In genomic region chr14:63941023-63941422, GRCh38 we compare ENCODE assay signal across 23 cellular contexts.
DNase-seq lines count a peak whose midpoint lies in the region; ATAC-seq, FAIRE-seq and TF ChIP-seq lines count a peak whose summit lies in the region.
"Had no signal": no experiment of that assay in that cellular context is flagged by ENCODE, and none has a peak within 500 bp of the region (broad histone marks: within the 10 kb centered on the region; RNA-seq: fewer than 3 reads in every experiment).

No MANE protein-coding gene starts in this region.

- no peaks in the 10 kb centered on the region for H3K27me3 Mint-ChIP-seq in CD4-positive, CD25-positive, alpha-beta regulatory T cell
- H3K27me3 Mint-ChIP-seq in CD8-positive, alpha-beta memory T cell = no peaks in the 10 kb centered on the region
- H3K27me3 Mint-ChIP-seq in type B pancreatic cell = no peaks in the 10 kb centered on the region
- H3K27me3 Mint-ChIP-seq: dendritic cell treated with granulocyte-macrophage colony-stimulating factor and Interleukin-4, amounts not matched to agents 40 ng/mL and 50 ng/mL, for 4 days; stimulated activated memory B cell treated with anti-CD40 and anti-IgM and Interleukin-4, amounts not matched to agents 10 μg/mL and 1 μg/mL and 100 μg/mL, for 72 hours had no signal

- POLR2A ChIA-PET in CD8-positive, alpha-beta memory T cell (lab: Charles Lee) = interaction anchor here (1.0 to 1.3 kb wide), 2 partner anchors 86 to 399 kb away, joined by 4 to 7 read pairs; no protein-coding TSS in a partner anchor
- POLR2A ChIA-PET in OCI-LY7 (lab: Charles Lee) (interaction anchor here (1.0 kb wide), 1 partner anchor 12 kb away, joined by 6 read pairs; no protein-coding TSS in a partner anchor), GM12878 (lab: Charles Lee) (interaction anchor here (1.4 kb wide), 1 partner anchor 10 kb away, joined by 8 read pairs; no protein-coding TSS in a partner anchor), PC-9 (lab: Charles Lee; ENCODE audit: unreplicated experiment) (no interaction called here)

- peak in 1 of 3 donors; percentile 25 for DNase-seq in CD4-positive, CD25-positive, alpha-beta regulatory T cell
- DNase-seq in CD8-positive, alpha-beta memory T cell = no peak
- DNase-seq in OCI-LY7 (ENCODE audit: low spot score) = no peak
- DNase-seq in GM12878 (ENCODE audit: low read depth, low spot score) = no peak
- DNase-seq in PC-9 = no peak
- DNase-seq in type B pancreatic cell (ENCODE audit: extremely low spot score, unreplicated experiment) = no peak
- DNase-seq: amygdala; DMS79; mammary epithelial cell; MM.1S; NCI-H1694; NCI-H226; occipital lobe; stimulated activated CD4-positive, alpha-beta T cell treated with anti-CD3 and anti-CD28 coated beads, Interleukin-2, amount 100 ng/mL, for 24 hours; testis; WERI-Rb-1 had no signal

- TF ChIP-seq POLR2A in GM12878 (IDR thresholded peaks at IDR 0.05; ENCODE audit: low read depth, low read length) = no peak

- BruUV-seq in OCI-LY7 (replicated peaks; lab: Mats Ljungman, UMichigan) = no TSS peak
- BruUV-seq in GM12878 (replicated peaks; lab: Mats Ljungman, UMichigan) = no TSS peak
- BruUV-seq in PC-9 (replicated peaks; lab: Mats Ljungman, UMichigan) = no TSS peak

- no peak for ATAC-seq in CD4-positive, CD25-positive, alpha-beta regulatory T cell (ENCODE audit: low read depth in 2 of 2)
- ATAC-seq in GM12878 = no peak
- no peak for ATAC-seq in SK-N-SH treated with all-trans-retinoic acid at 6 μM for 48 hours
- ATAC-seq: K562; stimulated activated memory B cell treated with anti-CD40 and anti-IgM and Interleukin-4, amounts not matched to agents 10 μg/mL and 1 μg/mL and 100 μg/mL, for 72 hours had no signal

- RAD21 ChIA-PET in GM12878 (lab: Charles Lee; ENCODE audit: unreplicated experiment) = no interaction called here

- no peak overlapping the region for H2AFZ ChIP-seq in OCI-LY7 (ENCODE audit: low read length)
- H2AFZ ChIP-seq in GM12878 (ENCODE audit: control insufficient read depth, low read depth, low read length) = no peak overlapping the region
- no peak overlapping the region for H2AFZ ChIP-seq in PC-9

- no peaks in the 10 kb centered on the region for H3K9me3 ChIP-seq in CD4-positive, CD25-positive, alpha-beta regulatory T cell (ENCODE audit: control insufficient read depth in 2 of 2, low read length in 2 of 2)
- H3K9me3 ChIP-seq in CD8-positive, alpha-beta memory T cell (ENCODE audit: low read length) = no peaks in the 10 kb centered on the region
- H3K9me3 ChIP-seq in OCI-LY7 (ENCODE audit: low read length) (no peaks in the 10 kb centered on the region), GM12878 (replicated peaks; ENCODE audit: control insufficient read depth, insufficient read depth, low read length) (no peaks in the 10 kb centered on the region; the same call in 2 of the 3 replicates), PC-9 (ENCODE audit: insufficient read depth, low read depth) (no peaks in the 10 kb centered on the region)
- H3K9me3 ChIP-seq: testis, vagina had no signal

- H3K9me3 Mint-ChIP-seq in CD4-positive, CD25-positive, alpha-beta regulatory T cell = no peaks in the 10 kb centered on the region
- H3K9me3 Mint-ChIP-seq in CD8-positive, alpha-beta memory T cell = no peaks in the 10 kb centered on the region
- H3K9me3 Mint-ChIP-seq in type B pancreatic cell = no peaks in the 10 kb centered on the region
- H3K9me3 Mint-ChIP-seq: dendritic cell treated with granulocyte-macrophage colony-stimulating factor and Interleukin-4, amounts not matched to agents 40 ng/mL and 50 ng/mL, for 4 days; stimulated activated memory B cell treated with anti-CD40 and anti-IgM and Interleukin-4, amounts not matched to agents 10 μg/mL and 1 μg/mL and 100 μg/mL, for 72 hours had no signal

- peak overlapping the region; percentile 73 for H3K27ac ChIP-seq in CD4-positive, CD25-positive, alpha-beta regulatory T cell (ENCODE audit: insufficient read depth, low read length, poor library complexity, severe bottlenecking)
- H3K27ac ChIP-seq in CD8-positive, alpha-beta memory T cell (ENCODE audit: low read depth, low read length) = no peak overlapping the region
- H3K27ac ChIP-seq in OCI-LY7 (ENCODE audit: low read depth, low read length, poor library complexity, severe bottlenecking) (peak overlapping the region; percentile 70), GM12878 (ENCODE audit: control insufficient read depth, insufficient read depth) (peak overlapping the region; percentile 76; the same call in 1 of the 2 replicates), PC-9 (no peak overlapping the region)
- H3K27ac ChIP-seq: testis, vagina, WERI-Rb-1 had no signal

- H3K36me3 ChIP-seq in CD4-positive, CD25-positive, alpha-beta regulatory T cell (ENCODE audit: control insufficient read depth, insufficient read depth, low read length) = peaks cover 28% of the 10 kb centered on the region
- no peaks in the 10 kb centered on the region for H3K36me3 ChIP-seq in CD8-positive, alpha-beta memory T cell (ENCODE audit: insufficient read depth, low read length)
- peaks cover 39% of the 10 kb centered on the region for H3K36me3 ChIP-seq in OCI-LY7 (ENCODE audit: insufficient read depth, low read length)
- H3K36me3 ChIP-seq in GM12878 (ENCODE audit: control insufficient read depth in 2 of 2, insufficient read depth in 2 of 2, low read length in 1 of 2) = peaks cover 0 to 3% of the 10 kb centered on the region in 2 experiments; a peak in 1 of 4 replicates
- H3K36me3 ChIP-seq in PC-9 (ENCODE audit: low read depth) = no peaks in the 10 kb centered on the region

- peaks cover 19% of the 10 kb centered on the region for H3K36me3 Mint-ChIP-seq in CD4-positive, CD25-positive, alpha-beta regulatory T cell
- peaks cover 0 to 37% (median 3%) of the 10 kb centered on the region in 3 donors for H3K36me3 Mint-ChIP-seq in CD8-positive, alpha-beta memory T cell
- H3K36me3 Mint-ChIP-seq in type B pancreatic cell = peaks cover 6% of the 10 kb centered on the region
- H3K36me3 Mint-ChIP-seq: stimulated activated memory B cell treated with anti-CD40 and anti-IgM and Interleukin-4, amounts not matched to agents 10 μg/mL and 1 μg/mL and 100 μg/mL, for 72 hours had no signal

- H3K9me2 ChIP-seq in OCI-LY7 (ENCODE audit: insufficient read depth, low read length) = no peaks in the 10 kb centered on the region
- H3K9me2 ChIP-seq in PC-9 (ENCODE audit: insufficient read depth) = no peaks in the 10 kb centered on the region

- H3K27me3 ChIP-seq in CD4-positive, CD25-positive, alpha-beta regulatory T cell (ENCODE audit: control insufficient read depth, insufficient read depth, low read length) = no peaks in the 10 kb centered on the region
- H3K27me3 ChIP-seq in CD8-positive, alpha-beta memory T cell (ENCODE audit: insufficient read depth, low read length, poor library complexity, severe bottlenecking) = no peaks in the 10 kb centered on the region
- no peaks in the 10 kb centered on the region for H3K27me3 ChIP-seq in GM12878 (replicated peaks in 1 of 2; ENCODE audit: control insufficient read depth in 2 of 2, insufficient read depth in 2 of 2, low read length in 1 of 2)
- H3K27me3 ChIP-seq in PC-9 (ENCODE audit: insufficient read depth, low read depth) = no peaks in the 10 kb centered on the region
- H3K27me3 ChIP-seq: testis, vagina had no signal

- H3K27ac Mint-ChIP-seq in CD4-positive, CD25-positive, alpha-beta regulatory T cell = peak overlapping the region; percentile 47 to 86 (median 74)
- peak overlapping the region; percentile 57 to 98 (median 76) for H3K27ac Mint-ChIP-seq in CD8-positive, alpha-beta memory T cell
- H3K27ac Mint-ChIP-seq in type B pancreatic cell = no peak overlapping the region
- H3K27ac Mint-ChIP-seq: dendritic cell treated with granulocyte-macrophage colony-stimulating factor and Interleukin-4, amounts not matched to agents 40 ng/mL and 50 ng/mL, for 4 days; stimulated activated memory B cell treated with anti-CD40 and anti-IgM and Interleukin-4, amounts not matched to agents 10 μg/mL and 1 μg/mL and 100 μg/mL, for 72 hours had no signal

- H3K4me1 ChIP-seq in CD4-positive, CD25-positive, alpha-beta regulatory T cell (ENCODE audit: control insufficient read depth, insufficient read depth, low read length, poor library complexity, severe bottlenecking) = peaks cover 42% of the 10 kb centered on the region
- peaks cover 57% of the 10 kb centered on the region for H3K4me1 ChIP-seq in CD8-positive, alpha-beta memory T cell (ENCODE audit: insufficient read depth, low read length)
- H3K4me1 ChIP-seq in OCI-LY7 (ENCODE audit: insufficient read depth, low read length, poor library complexity, severe bottlenecking) (peaks cover 40% of the 10 kb centered on the region), GM12878 (ENCODE audit: control insufficient read depth, insufficient read depth, low read length) (peaks cover 36% of the 10 kb centered on the region), PC-9 (replicated peaks; ENCODE audit: insufficient read depth) (no peaks in the 10 kb centered on the region)
- H3K4me1 ChIP-seq: testis, vagina had no signal

- H3K4me3 Mint-ChIP-seq in CD4-positive, CD25-positive, alpha-beta regulatory T cell = no peak overlapping the region
- peak overlapping the region in 1 of 7 donors; percentile 15 for H3K4me3 Mint-ChIP-seq in CD8-positive, alpha-beta memory T cell
- no peak overlapping the region for H3K4me3 Mint-ChIP-seq in type B pancreatic cell
- H3K4me3 Mint-ChIP-seq: dendritic cell treated with granulocyte-macrophage colony-stimulating factor and Interleukin-4, amounts not matched to agents 40 ng/mL and 50 ng/mL, for 4 days; stimulated activated memory B cell treated with anti-CD40 and anti-IgM and Interleukin-4, amounts not matched to agents 10 μg/mL and 1 μg/mL and 100 μg/mL, for 72 hours had no signal

- H3K79me2 ChIP-seq in OCI-LY7 (ENCODE audit: insufficient read depth, low read depth, low read length) = peaks cover 11% of the 10 kb centered on the region; the same call in 1 of the 2 replicates
- H3K79me2 ChIP-seq in GM12878 (ENCODE audit: control insufficient read depth, insufficient read depth, low read length) = peaks cover 13% of the 10 kb centered on the region
- no peaks in the 10 kb centered on the region for H3K79me2 ChIP-seq in PC-9 (ENCODE audit: low read depth)

- peak overlapping the region; percentile 4 for H3K4me3 ChIP-seq in CD4-positive, CD25-positive, alpha-beta regulatory T cell (ENCODE audit: low read depth, low read length)
- H3K4me3 ChIP-seq in CD8-positive, alpha-beta memory T cell (ENCODE audit: low read length) = no peak overlapping the region
- H3K4me3 ChIP-seq in OCI-LY7 (ENCODE audit: low read depth, low read length, poor library complexity, severe bottlenecking) (no peak overlapping the region), GM12878 (no peak overlapping the region), PC-9 (no peak overlapping the region)
- H3K4me3 ChIP-seq: K562, testis, vagina had no signal

- H4K20me1 ChIP-seq in OCI-LY7 (ENCODE audit: insufficient read depth, low read length) = no peaks in the 10 kb centered on the region
- H4K20me1 ChIP-seq in GM12878 (ENCODE audit: control insufficient read depth, insufficient read depth) = no peaks in the 10 kb centered on the region
- H4K20me1 ChIP-seq in PC-9 (ENCODE audit: insufficient read depth) = no peaks in the 10 kb centered on the region

- no peaks in the 10 kb centered on the region for H3F3A ChIP-seq in PC-9 (ENCODE audit: insufficient read depth, low read depth)

- in situ Hi-C loops in GM12878 (cut with MboI) = no loop called here

- TF ChIP-seq RAD21 in GM12878 (IDR thresholded peaks at IDR 0.05; ENCODE audit: insufficient read depth, low read depth, low read length) = no peak

- intact Hi-C loops in OCI-LY7 (cut with micrococcal nuclease; ENCODE audit: unreplicated experiment) = loop anchor here (2.0 to 5.0 kb wide), 2 partner anchors 72 to 89 kb away; partner anchors contain the start of gene SYNE2
- intact Hi-C loops in GM12878 (cut with micrococcal nuclease; ENCODE audit: unreplicated experiment) = no loop called here
- intact Hi-C loops in PC-9 (cut with micrococcal nuclease; ENCODE audit: unreplicated experiment) = loop anchor here (5.0 kb wide), 1 partner anchor 89 kb away; the partner anchor contains the start of gene SYNE2

- no peak overlapping the region for H3K9ac ChIP-seq in GM12878 (ENCODE audit: control insufficient read depth, insufficient read depth, low read length)

- TF ChIP-seq EP300 in GM12878 (IDR thresholded peaks at IDR 0.05; ENCODE audit: borderline replicate concordance in 1 of 2, control insufficient read depth in 1 of 2, low read depth in 2 of 2, low read length in 2 of 2) = no peak

- SMC1A ChIA-PET in GM12878 (lab: Charles Lee; ENCODE audit: uncharacterized antibody, unreplicated experiment) = interaction anchor here (0.8 to 2.2 kb wide), 6 partner anchors 9 to 77 kb away, joined by 3 to 7 read pairs (median 4); no protein-coding TSS in a partner anchor

- no peak for FAIRE-seq in GM12878 (lab: Jason Lieb, UNC)
- FAIRE-seq: GM12891, K562, small intestine had no signal

- no peak for TF ChIP-seq CTCF in OCI-LY7 (conservative IDR thresholded peaks at IDR 0.05; ENCODE audit: low read length)
- no peak for TF ChIP-seq CTCF in GM12878 (IDR thresholded peaks at IDR 0.05 in 2 of 3, conservative IDR thresholded peaks at IDR 0.05 in 1 of 3; ENCODE audit: control insufficient read depth in 2 of 3, extremely low read depth in 1 of 3, insufficient read depth in 1 of 3, low read depth in 3 of 3, low read length in 3 of 3)
- no peak for TF ChIP-seq CTCF in PC-9 (conservative IDR thresholded peaks at IDR 0.05)
- no peak for TF ChIP-seq CTCF in type B pancreatic cell (conservative IDR thresholded peaks at IDR 0.05)

- H3K4me2 ChIP-seq in OCI-LY7 (ENCODE audit: low read length) (no peak overlapping the region; the same call in 1 of the 2 replicates), GM12878 (ENCODE audit: control insufficient read depth, insufficient read depth) (no peak overlapping the region), PC-9 (no peak overlapping the region)

- CTCF ChIA-PET in CD8-positive, alpha-beta memory T cell (lab: Charles Lee) = interaction anchor here (0.9 to 1.6 kb wide), 3 partner anchors 9 to 87 kb away, joined by 3 to 5 read pairs (median 4); no protein-coding TSS in a partner anchor
- CTCF ChIA-PET in OCI-LY7 (lab: Charles Lee; ENCODE audit: unreplicated experiment) = no interaction called here
- CTCF ChIA-PET in GM12878 (lab: Yijun Ruan, JAX) = no interaction called here
- CTCF ChIA-PET in PC-9 (lab: Charles Lee) = no interaction called here

- peaks cover 0 to 31% (median 24%) of the 10 kb centered on the region in 4 donors for H3K4me1 Mint-ChIP-seq in CD4-positive, CD25-positive, alpha-beta regulatory T cell
- peaks cover 27 to 30% (median 27%) of the 10 kb centered on the region in 3 donors for H3K4me1 Mint-ChIP-seq in CD8-positive, alpha-beta memory T cell
- H3K4me1 Mint-ChIP-seq in type B pancreatic cell (ENCODE audit: unreplicated experiment) = no peaks in the 10 kb centered on the region
- H3K4me1 Mint-ChIP-seq: stimulated activated memory B cell treated with anti-CD40 and anti-IgM and Interleukin-4, amounts not matched to agents 10 μg/mL and 1 μg/mL and 100 μg/mL, for 72 hours had no signal

- 76% methylated on average over 3 of the region's 3 CpGs for WGBS in GM12878 (ENCODE audit: insufficient coverage, insufficient replicate concordance, low lambda C conversion rate, missing lambda C conversion rate)

Comparison
In these comparisons a context has a peak if more than half of its experiments do, and no peak if none do; other contexts are left out.
1. H3K27ac ChIP-seq: peak in CD4-positive, CD25-positive, alpha-beta regulatory T cell (single experiment), OCI-LY7 (single experiment) and GM12878 (single experiment); none in CD8-positive, alpha-beta memory T cell (single experiment) and PC-9 (single experiment).